Comparison of ENCODE assay signal across 13 cellular contexts in genomic region chr1:33429332-33429731, GRCh38. TPM values are rescaled to one million over a fixed set of nuclear protein-coding genes. Genes with fewer than 3 reads are reported as not detected.
A peak's percentile ranks its signal among the peaks of the same experiment; 100 is the strongest.
DNase-seq lines count a peak whose midpoint lies in the region; ATAC-seq and TF ChIP-seq lines count a peak whose summit lies in the region.
"Had no signal": no experiment of that assay in that cellular context is flagged by ENCODE, and none has a peak within 500 bp of the region (broad histone marks: within the 10 kb centered on the region; RNA-seq: fewer than 3 reads in every experiment).

No MANE protein-coding gene starts in this region.

- H3K27me3 ChIP-seq in Karpas-422 (ENCODE audit: low read length) (no peaks in the 10 kb centered on the region), dorsolateral prefrontal cortex (no peaks in the 10 kb centered on the region), neural progenitor cell (peaks cover 36% of the 10 kb centered on the region), aorta (ENCODE audit: control insufficient read depth in 1 of 2, insufficient read depth in 2 of 2, low read length in 1 of 2) (no peaks in the 10 kb centered on the region)
- H3K27me3 ChIP-seq: sigmoid colon, tibial artery had no signal

- H3K9me3 Mint-ChIP-seq in neural progenitor cell (no peaks in the 10 kb centered on the region), endothelial cell (ENCODE audit: unreplicated experiment) (no peaks in the 10 kb centered on the region)

- TF ChIP-seq CTCF in dorsolateral prefrontal cortex (IDR thresholded peaks at IDR 0.05 in 54 of 56, conservative IDR thresholded peaks at IDR 0.05 in 2 of 56; ENCODE audit: low read depth in 1 of 56, partially characterized antibody in 56 of 56) (no peak), neural progenitor cell (IDR thresholded peaks at IDR 0.05) (no peak), endothelial cell (IDR thresholded peaks at IDR 0.05; ENCODE audit: unreplicated experiment) (no peak)

- H3K27me3 Mint-ChIP-seq in neural progenitor cell (ENCODE audit: insufficient read depth, low read depth) (no peaks in the 10 kb centered on the region), endothelial cell (ENCODE audit: unreplicated experiment) (peaks cover 2% of the 10 kb centered on the region)

- H3K4me3 ChIP-seq in Karpas-422 (ENCODE audit: low read length), result no peak overlapping the region
- peak overlapping the region; percentile 30 to 92 (median 81) for H3K4me3 ChIP-seq in dorsolateral prefrontal cortex
- peak overlapping the region; percentile 65 for H3K4me3 ChIP-seq in neural progenitor cell
- no peak overlapping the region for H3K4me3 ChIP-seq in aorta (ENCODE audit: low read length in 2 of 2)

- 96 to 100% methylated on average over 2 of the region's 2 CpGs for WGBS in aorta, 2 donors

- H3K4me3 Mint-ChIP-seq in neural progenitor cell (no peak overlapping the region), endothelial cell (ENCODE audit: unreplicated experiment) (no peak overlapping the region)

- H3K4me2 ChIP-seq in Karpas-422 (ENCODE audit: low read depth, low read length, poor library complexity, severe bottlenecking), result no peak overlapping the region
- peak overlapping the region; percentile 91 for H3K4me2 ChIP-seq in neural progenitor cell

- peaks cover 15% of the 10 kb centered on the region for H3K4me1 Mint-ChIP-seq in neural progenitor cell
- H3K4me1 Mint-ChIP-seq in endothelial cell (ENCODE audit: unreplicated experiment), result peaks cover 18% of the 10 kb centered on the region

- H3K9ac ChIP-seq in ES-I3 (ENCODE audit: low read depth, low read length) (peak overlapping the region; percentile 51; the same call in 1 of the 2 replicates), Karpas-422 (ENCODE audit: low read length) (no peak overlapping the region), neural progenitor cell (no peak overlapping the region)

- no peak overlapping the region for H3K27ac Mint-ChIP-seq in neural progenitor cell
- no peak overlapping the region for H3K27ac Mint-ChIP-seq in endothelial cell (ENCODE audit: unreplicated experiment)

- H3K9me3 ChIP-seq in ES-I3 (ENCODE audit: control insufficient read depth, insufficient read depth, low read length) (no peaks in the 10 kb centered on the region), Karpas-422 (ENCODE audit: low read length) (no peaks in the 10 kb centered on the region), neural progenitor cell (ENCODE audit: low read depth) (no peaks in the 10 kb centered on the region), aorta (ENCODE audit: control insufficient read depth, low read length) (no peaks in the 10 kb centered on the region)
- H3K9me3 ChIP-seq: sigmoid colon, tibial artery had no signal

- H3F3A ChIP-seq in neural progenitor cell (ENCODE audit: low read depth), result peaks cover 25% of the 10 kb centered on the region

- H3K4me1 ChIP-seq in ES-I3 (ENCODE audit: insufficient read depth, low read length) (peaks cover 31% of the 10 kb centered on the region), Karpas-422 (ENCODE audit: low read length) (peaks cover 18% of the 10 kb centered on the region), neural progenitor cell (peaks cover 25% of the 10 kb centered on the region), aorta (ENCODE audit: control insufficient read depth in 1 of 2, insufficient read depth in 2 of 2, low read length in 2 of 2) (peaks cover 0 to 7% of the 10 kb centered on the region in 2 donors)

- ATAC-seq in HG03135 (IDR thresholded peaks at IDR 0.05; ENCODE audit: unreplicated experiment) (no peak), aorta (ENCODE audit: low FRiP score) (no peak)

- intact Hi-C loops in dorsolateral prefrontal cortex (cut with DNase I), result loop anchor here in 1 of 2 donors (5.0 kb wide), 1 partner anchor 47 kb away; no protein-coding TSS in a partner anchor
- intact Hi-C loops in aorta (cut with DNase I), result no loop called here

- H3K27ac ChIP-seq in Karpas-422 (ENCODE audit: low read length) (no peak overlapping the region), dorsolateral prefrontal cortex (peak overlapping the region in 10 of 59 donors; percentile 8 to 88 (median 38)), neural progenitor cell (no peak overlapping the region), aorta (ENCODE audit: low read depth in 1 of 2, low read length in 2 of 2) (no peak overlapping the region)

- H3K36me3 ChIP-seq in ES-I3 (ENCODE audit: insufficient read depth, low read length), result no peaks in the 10 kb centered on the region
- no peaks in the 10 kb centered on the region for H3K36me3 ChIP-seq in Karpas-422 (ENCODE audit: insufficient read depth, low read length)
- H3K36me3 ChIP-seq in neural progenitor cell, result no peaks in the 10 kb centered on the region
- H3K36me3 ChIP-seq in aorta (ENCODE audit: control insufficient read depth in 1 of 2, insufficient read depth in 2 of 2, low read length in 1 of 2), result peaks cover 0 to 2% of the 10 kb centered on the region in 2 donors
- H3K36me3 ChIP-seq: sigmoid colon, tibial artery had no signal

- H3K79me2 ChIP-seq in Karpas-422 (ENCODE audit: low read length) (no peaks in the 10 kb centered on the region), neural progenitor cell (ENCODE audit: low read depth) (no peaks in the 10 kb centered on the region)

- DNase-seq in Karpas-422 (peak; percentile 27), dorsolateral prefrontal cortex (no peak), neural progenitor cell (ENCODE audit: low spot score) (peak; percentile 44), endothelial cell (ENCODE audit: low spot score) (no peak), GM19240 (ENCODE audit: insufficient read length, low spot score) (no peak), aorta (no peak)
- DNase-seq: activated CD4-positive, CD25-positive, alpha-beta regulatory T cell treated with anti-CD3 and anti-CD28 coated beads, Interleukin-2, amount 50 U/mL, for 72 hours; activated T-cell treated with anti-CD3 and anti-CD28 coated beads, Interleukin-2, amount 50 U/mL, for 1 hour; NCI-H526; sigmoid colon; tibial artery had no signal

- H2AFZ ChIP-seq in Karpas-422 (ENCODE audit: low read length) (no peak overlapping the region), neural progenitor cell (replicated peaks) (no peak overlapping the region)

- H3K36me3 Mint-ChIP-seq in neural progenitor cell, result peaks cover 2% of the 10 kb centered on the region
- peaks cover 14% of the 10 kb centered on the region for H3K36me3 Mint-ChIP-seq in endothelial cell (ENCODE audit: low read depth, unreplicated experiment)

- H3K9me2 ChIP-seq in Karpas-422 (replicated peaks; ENCODE audit: insufficient read depth, low read length), result no peaks in the 10 kb centered on the region

- H4K20me1 ChIP-seq in Karpas-422 (ENCODE audit: insufficient read depth, low read depth, low read length) (no peaks in the 10 kb centered on the region), neural progenitor cell (ENCODE audit: low read depth) (peaks cover 12% of the 10 kb centered on the region)

RNA-seq across cellular contexts. Expression of gene PHC2, which starts 1.6 kb away (rescaled TPM):
- total RNA-seq in Karpas-422 (2014; rRNA removed; shearing (Covaris generic); ENCODE audit: low replicate concordance), result 54.3 and 79.5 TPM in 2 replicates
- 100 to 1,000 TPM in 34 of 120 experiments, 10 to 100 TPM in 86; 68.2 to 158 (median 93.1) TPM for total RNA-seq in dorsolateral prefrontal cortex
- 65.0 and 108 TPM in 2 replicates for total RNA-seq in neural progenitor cell (ENCODE audit: low replicate concordance)
- total RNA-seq in endothelial cell (ENCODE audit: unreplicated experiment), result 177 TPM
- total RNA-seq in aorta, result 100 to 1,000 TPM in 1 of 2 donors, 10 to 100 TPM in 1; 96.6 to 156 TPM
- 100 to 1,000 TPM in 1 of 2 donors, 10 to 100 TPM in 1; 82.4 to 118 TPM for polyA plus RNA-seq in aorta

RNA-seq across cellular contexts. Expression of gene ZSCAN20, which starts 43.1 kb away (rescaled TPM):
- 5.0 and 8.4 TPM in 2 replicates for total RNA-seq in Karpas-422 (2014; rRNA removed; shearing (Covaris generic); ENCODE audit: low replicate concordance)
- total RNA-seq in dorsolateral prefrontal cortex, result 10 to 100 TPM in 20 of 120 experiments, 1 to 10 TPM in 100; 4.8 to 12.9 (median 8.1) TPM
- total RNA-seq in neural progenitor cell (ENCODE audit: low replicate concordance), result 11.4 and 14.8 TPM in 2 replicates
- total RNA-seq in endothelial cell (ENCODE audit: unreplicated experiment), result 7.3 TPM
- 1 to 10 TPM; 5.9 to 8.0 TPM for total RNA-seq in aorta
- polyA plus RNA-seq in aorta, result 1 to 10 TPM; 2.1 to 2.2 TPM

Comparison
In these comparisons a context has a peak if more than half of its experiments do, and no peak if none do; other contexts are left out.
1. DNase-seq: peak in Karpas-422 (single experiment) and neural progenitor cell (single experiment); none in dorsolateral prefrontal cortex (0 of 10), endothelial cell (single experiment), GM19240 (single experiment) and aorta (0 of 2).
2. H3K4me3 ChIP-seq: peak in dorsolateral prefrontal cortex (59 of 59) and neural progenitor cell (single experiment); none in Karpas-422 (single experiment) and aorta (0 of 2).